Comparison of ENCODE assay signal across 23 cellular contexts in the genomic region with DNA sequence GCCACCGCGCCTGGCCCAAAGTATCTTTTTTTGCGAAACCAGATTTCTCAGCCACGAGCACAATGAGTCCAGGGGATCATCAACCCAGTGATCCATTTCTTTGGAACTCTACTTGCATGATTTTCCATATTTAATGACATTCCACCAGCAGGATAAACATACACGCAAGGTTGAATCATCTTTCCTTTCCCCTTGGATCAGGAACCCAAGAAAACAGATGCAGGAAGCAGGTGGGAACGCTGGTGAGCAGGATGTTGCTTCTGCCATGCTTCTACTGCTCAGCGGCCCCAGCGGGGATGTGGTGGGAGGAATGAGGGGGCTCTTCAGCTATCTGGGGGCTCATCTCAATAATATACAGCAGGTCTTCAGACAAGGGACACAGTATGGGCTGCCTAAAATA.
"Had no signal": no experiment of that assay in that cellular context is flagged by ENCODE, and none has a peak within 500 bp of the region (broad histone marks: within the 10 kb centered on the region; RNA-seq: fewer than 3 reads in every experiment).

No MANE protein-coding gene starts in this region.

- H3K27ac Mint-ChIP-seq: activated CD4-positive, alpha-beta T cell treated with anti-CD3 and anti-CD28 coated beads, Interleukin-2, amount 10 ng/mL, durations not matched to agents 7 days and 5 days; activated T-cell treated with anti-CD3 and anti-CD28 coated beads, Interleukin-2, amount 50 U/mL, for 72 hours; immature natural killer cell; memory B cell; naive B cell had no signal

- H3K9me3 Mint-ChIP-seq: activated CD4-positive, alpha-beta T cell treated with anti-CD3 and anti-CD28 coated beads, Interleukin-2, amount 10 ng/mL, durations not matched to agents 7 days and 5 days; immature natural killer cell; memory B cell; naive B cell had no signal

- H3K4me1 Mint-ChIP-seq: activated CD4-positive, alpha-beta T cell treated with anti-CD3 and anti-CD28 coated beads, Interleukin-2, amount 10 ng/mL, durations not matched to agents 7 days and 5 days; immature natural killer cell; neural crest cell had no signal

- DNase-seq: activated CD4-positive, alpha-beta T cell treated with anti-CD3 and anti-CD28 coated beads, Interleukin-2, amount 10 ng/mL, durations not matched to agents 7 days and 5 days; activated CD4-positive, CD25-positive, alpha-beta regulatory T cell; activated CD8-positive, alpha-beta memory T cell treated with anti-CD3 and anti-CD28 coated beads, Interleukin-2, amount 50 U/mL, for 4 hours; activated effector memory CD4-positive, alpha-beta T cell treated with anti-CD3 and anti-CD28 coated beads, Interleukin-2, amount 50 U/mL, for 16 hours; activated naive CD4-positive, alpha-beta T cell treated with anti-CD3 and anti-CD28 coated beads, Interleukin-2, amount 50 U/mL, for 16 hours; activated T-cell treated with anti-CD3 and anti-CD28 coated beads, Interleukin-2, amount 50 U/mL, for 72 hours; aorta; cerebellar nuclear complex; effector memory CD4-positive, alpha-beta T cell; gastrocnemius medialis; immature natural killer cell; kidney glomerular epithelial cell; left ventricle myocardium superior; mucosa of descending colon; naive B cell; right cardiac atrium; stimulated activated naive CD8-positive, alpha-beta T cell treated with anti-CD3 and anti-CD28 coated beads, Interleukin-15, Interleukin-2, amounts not matched to agents 100 U/mL and 50 U/mL, for 24 hours; substantia nigra; T-helper 1 cell; T-helper 9 cell; tibial artery had no signal

- H3K4me3 Mint-ChIP-seq: activated CD4-positive, alpha-beta T cell treated with anti-CD3 and anti-CD28 coated beads, Interleukin-2, amount 10 ng/mL, durations not matched to agents 7 days and 5 days; activated T-cell treated with anti-CD3 and anti-CD28 coated beads, Interleukin-2, amount 50 U/mL, for 72 hours; immature natural killer cell; memory B cell; naive B cell; neural crest cell had no signal

- H3K36me3 Mint-ChIP-seq: immature natural killer cell, memory B cell, naive B cell had no signal

- H3K27me3 Mint-ChIP-seq: memory B cell had no signal

- ATAC-seq: activated T-cell treated with anti-CD3 and anti-CD28 coated beads, Interleukin-2, amount 50 U/mL, for 72 hours; gastrocnemius medialis; left ventricle myocardium superior; mucosa of descending colon; right cardiac atrium; stimulated activated naive CD8-positive, alpha-beta T cell treated with anti-CD3 and anti-CD28 coated beads, Interleukin-15, Interleukin-2, amounts not matched to agents 100 U/mL and 50 U/mL, for 24 hours had no signal
